7 cellular contexts compared by ENCODE assay signal in genomic region chr14:20986811-20987210, GRCh38. TPM values are rescaled to one million over a fixed set of nuclear protein-coding genes. Genes with fewer than 3 reads are reported as not detected.
DNase-seq lines count a peak whose midpoint lies in the region; ATAC-seq and TF ChIP-seq lines count a peak whose summit lies in the region.
"Had no signal": no experiment of that assay in that cellular context is flagged by ENCODE, and none has a peak within 500 bp of the region (broad histone marks: within the 10 kb centered on the region; RNA-seq: fewer than 3 reads in every experiment).

No MANE protein-coding gene starts in this region.

- H3K4me3 ChIP-seq in mammary epithelial cell (replicated peaks in 1 of 3; ENCODE audit: insufficient read depth in 1 of 3, low read depth in 2 of 3, low read length in 3 of 3), result no peak overlapping the region
- H3K4me3 ChIP-seq in naive thymus-derived CD4-positive, alpha-beta T cell (ENCODE audit: low read length), result no peak overlapping the region

- H4K20me1 ChIP-seq in mammary epithelial cell (ENCODE audit: insufficient read depth, low read length), result no peaks in the 10 kb centered on the region

- H3K36me3 Mint-ChIP-seq in naive thymus-derived CD4-positive, alpha-beta T cell, result peaks cover under 1 to 2% (median under 1%) of the 10 kb centered on the region in 5 donors

- ATAC-seq in naive thymus-derived CD4-positive, alpha-beta T cell, result no peak

- POLR2A ChIA-PET in naive thymus-derived CD4-positive, alpha-beta T cell (lab: Charles Lee), result no interaction called here

- 0% methylated on average over 2 of the region's 2 CpGs for WGBS in mammary epithelial cell (ENCODE audit: low coverage, missing lambda C conversion rate)

- peak overlapping the region; percentile 61 for H3K27ac ChIP-seq in mammary epithelial cell (ENCODE audit: insufficient read depth, low read depth, low read length)
- H3K27ac ChIP-seq in naive thymus-derived CD4-positive, alpha-beta T cell (ENCODE audit: low read depth, low read length), result no peak overlapping the region

- peak overlapping the region; percentile 68 for H3K4me2 ChIP-seq in mammary epithelial cell (ENCODE audit: insufficient read depth, low read depth, low read length)

- peaks cover 0 to 32% (median 24%) of the 10 kb centered on the region in 7 donors for H3K4me1 Mint-ChIP-seq in naive thymus-derived CD4-positive, alpha-beta T cell

- H3K9me3 ChIP-seq in mammary epithelial cell (replicated peaks; ENCODE audit: insufficient read depth, low read length), result no peaks in the 10 kb centered on the region
- no peaks in the 10 kb centered on the region for H3K9me3 ChIP-seq in naive thymus-derived CD4-positive, alpha-beta T cell (ENCODE audit: control insufficient read depth in 2 of 3, low read length in 3 of 3)

- TF ChIP-seq CTCF in mammary epithelial cell (conservative IDR thresholded peaks at IDR 0.05 in 1 of 2, IDR thresholded peaks at IDR 0.05 in 1 of 2; ENCODE audit: extremely low read depth in 1 of 2, insufficient read depth in 1 of 2, low read depth in 1 of 2, low read length in 2 of 2), result no peak

- H3K36me3 ChIP-seq in mammary epithelial cell (ENCODE audit: insufficient read depth, low read length), result no peaks in the 10 kb centered on the region
- peaks cover 0 to 5% (median 0%) of the 10 kb centered on the region in 3 experiments for H3K36me3 ChIP-seq in naive thymus-derived CD4-positive, alpha-beta T cell (ENCODE audit: control insufficient read depth in 2 of 3, insufficient read depth in 3 of 3, low read length in 3 of 3)

- no peak overlapping the region for H3K27ac Mint-ChIP-seq in naive thymus-derived CD4-positive, alpha-beta T cell
- H3K27ac Mint-ChIP-seq: T-helper 1 cell treated with Interleukin-12 subunit alpha and Interleukin-12 subunit beta and Interleukin-4 antibody, amounts not matched to agents 30 μg/mL and 1 μg/mL, for 36 hours had no signal

- peaks cover 34% of the 10 kb centered on the region for H3K4me1 ChIP-seq in mammary epithelial cell (ENCODE audit: insufficient read depth, low read length)
- H3K4me1 ChIP-seq in naive thymus-derived CD4-positive, alpha-beta T cell (ENCODE audit: control insufficient read depth in 2 of 2, insufficient read depth in 2 of 2, low read length in 2 of 2), result peaks cover 12 to 16% of the 10 kb centered on the region in 2 donors

- peak overlapping the region; percentile 46 for H3K9ac ChIP-seq in mammary epithelial cell (ENCODE audit: insufficient read depth, low read length)

- intact Hi-C loops in mammary epithelial cell (cut with micrococcal nuclease), result loop anchor here (1.0 to 2.0 kb wide), 2 partner anchors 11 to 16 kb away; no protein-coding TSS in a partner anchor
- intact Hi-C loops in naive thymus-derived CD4-positive, alpha-beta T cell (cut with micrococcal nuclease), result loop anchor here in 1 of 2 donors (5.0 kb wide), 1 partner anchor 305 kb away; the partner anchor contains the start of gene RNASE4

- CTCF ChIA-PET in mammary epithelial cell (lab: Charles Lee; ENCODE audit: low non-redundant PET), result interaction anchor here (0.6 to 0.9 kb wide), 3 partner anchors 14 to 18 kb away, joined by 3 to 6 read pairs (median 5); no protein-coding TSS in a partner anchor
- CTCF ChIA-PET in naive thymus-derived CD4-positive, alpha-beta T cell (lab: Charles Lee), result no interaction called here

- H2AFZ ChIP-seq in mammary epithelial cell (ENCODE audit: low read depth, low read length), result peak overlapping the region; percentile 74

- in situ Hi-C loops in mammary epithelial cell (cut with MboI; ENCODE audit: low sequenced_read_pairs in 2 of 2) (no loop called here), G401 (cut with HindIII; ENCODE audit: low sequenced_read_pairs) (no loop called here)

- BruUV-seq in mammary epithelial cell (replicated peaks; lab: Mats Ljungman, UMichigan), result no TSS peak

- DNase-seq in HS-27A (ENCODE audit: low read depth), result peak; percentile 79
- peak; percentile 96 for DNase-seq in mammary epithelial cell
- DNase-seq in renal cortical epithelial cell (ENCODE audit: low read depth), result peak; percentile 99
- DNase-seq in naive thymus-derived CD4-positive, alpha-beta T cell, result no peak
- DNase-seq in G401 (ENCODE audit: low spot score), result no peak
- no peak for DNase-seq in activated naive CD4-positive, alpha-beta T cell (lab: John Stamatoyannopoulos, UW)

- peaks cover 25% of the 10 kb centered on the region for H3K79me2 ChIP-seq in mammary epithelial cell (ENCODE audit: insufficient read depth, low read length)

- peaks cover 0 to 14% (median 4%) of the 10 kb centered on the region in 5 donors for H3K27me3 Mint-ChIP-seq in naive thymus-derived CD4-positive, alpha-beta T cell

- H3K9me3 Mint-ChIP-seq in naive thymus-derived CD4-positive, alpha-beta T cell, result peaks cover 0 to under 1% (median 0%) of the 10 kb centered on the region in 11 donors
- H3K9me3 Mint-ChIP-seq: T-helper 1 cell treated with Interleukin-12 subunit alpha and Interleukin-12 subunit beta and Interleukin-4 antibody, amounts not matched to agents 30 μg/mL and 1 μg/mL, for 36 hours had no signal

- dilution Hi-C loops in mammary epithelial cell (cut with HindIII; ENCODE audit: low sequenced_read_pairs), result no loop called here

- H3K4me3 Mint-ChIP-seq in naive thymus-derived CD4-positive, alpha-beta T cell, result peak overlapping the region in 1 of 10 donors; percentile 40
- H3K4me3 Mint-ChIP-seq: T-helper 1 cell treated with Interleukin-12 subunit alpha and Interleukin-12 subunit beta and Interleukin-4 antibody, amounts not matched to agents 30 μg/mL and 1 μg/mL, for 36 hours had no signal

- no peaks in the 10 kb centered on the region for H3K27me3 ChIP-seq in mammary epithelial cell (ENCODE audit: insufficient read depth, low read length)
- no peaks in the 10 kb centered on the region for H3K27me3 ChIP-seq in naive thymus-derived CD4-positive, alpha-beta T cell (ENCODE audit: control insufficient read depth in 2 of 2, insufficient read depth in 2 of 2, low read length in 2 of 2)

RNA-seq across cellular contexts. Expression of gene METTL17, which starts 3.0 kb away (rescaled TPM):
- total RNA-seq in mammary epithelial cell, result 10 to 100 TPM; 44.6 to 47.8 TPM
- 66.9 TPM for polyA plus RNA-seq in mammary epithelial cell
- 73.9 TPM for polyA minus RNA-seq in mammary epithelial cell
- total RNA-seq in renal cortical epithelial cell, result 44.0 and 56.3 TPM in 2 replicates
- 100 to 1,000 TPM in 2 of 5 experiments, 10 to 100 TPM in 3; 75.4 to 129 (median 96.7) TPM for total RNA-seq in naive thymus-derived CD4-positive, alpha-beta T cell
- polyA plus RNA-seq in naive thymus-derived CD4-positive, alpha-beta T cell, result 10 to 100 TPM; 41.7 to 47.6 TPM
- total RNA-seq in G401 (2014; rRNA removed; shearing (Covaris generic)), result 88.2 and 157 TPM in 2 replicates

RNA-seq across cellular contexts. Expression of gene SLC39A2, which starts 12.3 kb away (rescaled TPM):
- total RNA-seq in mammary epithelial cell (not detected), renal cortical epithelial cell (not detected in 2 replicates)
- polyA plus RNA-seq in mammary epithelial cell, result 0.11 TPM
- not detected for polyA minus RNA-seq in mammary epithelial cell
- total RNA-seq in naive thymus-derived CD4-positive, alpha-beta T cell, result under 1 TPM in 2 of 5 experiments, not detected in 3; 0.36 to 0.81 TPM
- not detected for polyA plus RNA-seq in naive thymus-derived CD4-positive, alpha-beta T cell
- total RNA-seq in G401 (2014; rRNA removed; shearing (Covaris generic)), result not detected in 2 replicates

RNA-seq across cellular contexts. Expression of gene RNASE2, which starts 31.5 kb away (rescaled TPM):
- total RNA-seq in mammary epithelial cell (not detected), renal cortical epithelial cell (not detected in 2 replicates)
- polyA plus RNA-seq in mammary epithelial cell, result not detected
- polyA minus RNA-seq in mammary epithelial cell, result not detected
- total RNA-seq in naive thymus-derived CD4-positive, alpha-beta T cell, result 10 to 100 TPM in 1 of 5 experiments, 1 to 10 TPM in 1, not detected in 3; 2.5 to 22.4 TPM
- under 1 TPM in 1 of 2 donors, not detected in 1; 0.30 TPM for polyA plus RNA-seq in naive thymus-derived CD4-positive, alpha-beta T cell
- not detected in 2 replicates for total RNA-seq in G401 (2014; rRNA removed; shearing (Covaris generic))

RNA-seq across cellular contexts. Expression of gene NDRG2, which starts 38.0 kb away (rescaled TPM):
- total RNA-seq in mammary epithelial cell, result 1 to 10 TPM; 3.0 to 8.2 TPM
- polyA plus RNA-seq in mammary epithelial cell, result 4.0 TPM
- polyA minus RNA-seq in mammary epithelial cell, result 5.5 TPM
- 0.35 and 4.6 TPM in 2 replicates for total RNA-seq in renal cortical epithelial cell
- total RNA-seq in naive thymus-derived CD4-positive, alpha-beta T cell, result 10 to 100 TPM in 4 of 5 experiments, 1 to 10 TPM in 1; 5.9 to 39.9 (median 35.2) TPM
- 10 to 100 TPM; 29.2 to 35.1 TPM for polyA plus RNA-seq in naive thymus-derived CD4-positive, alpha-beta T cell
- total RNA-seq in G401 (2014; rRNA removed; shearing (Covaris generic)), result 28.6 and 40.4 TPM in 2 replicates

RNA-seq across cellular contexts. Expression of gene TPPP2, which starts 43.2 kb away (rescaled TPM):
- total RNA-seq in mammary epithelial cell (not detected), renal cortical epithelial cell (not detected in 2 replicates)
- polyA plus RNA-seq in mammary epithelial cell, result not detected
- polyA minus RNA-seq in mammary epithelial cell, result not detected
- not detected for total RNA-seq in naive thymus-derived CD4-positive, alpha-beta T cell
- polyA plus RNA-seq in naive thymus-derived CD4-positive, alpha-beta T cell, result not detected
- not detected in 2 replicates for total RNA-seq in G401 (2014; rRNA removed; shearing (Covaris generic))

Comparison
In these comparisons a context has a peak if more than half of its experiments do, and no peak if none do; other contexts are left out.
1. DNase-seq: peak in HS-27A (single experiment), mammary epithelial cell (single experiment) and renal cortical epithelial cell (single experiment); none in naive thymus-derived CD4-positive, alpha-beta T cell (0 of 9), G401 (single experiment) and activated naive CD4-positive, alpha-beta T cell (0 of 4).